Comparison of ENCODE assay signal across 13 cellular contexts in the genomic region with DNA sequence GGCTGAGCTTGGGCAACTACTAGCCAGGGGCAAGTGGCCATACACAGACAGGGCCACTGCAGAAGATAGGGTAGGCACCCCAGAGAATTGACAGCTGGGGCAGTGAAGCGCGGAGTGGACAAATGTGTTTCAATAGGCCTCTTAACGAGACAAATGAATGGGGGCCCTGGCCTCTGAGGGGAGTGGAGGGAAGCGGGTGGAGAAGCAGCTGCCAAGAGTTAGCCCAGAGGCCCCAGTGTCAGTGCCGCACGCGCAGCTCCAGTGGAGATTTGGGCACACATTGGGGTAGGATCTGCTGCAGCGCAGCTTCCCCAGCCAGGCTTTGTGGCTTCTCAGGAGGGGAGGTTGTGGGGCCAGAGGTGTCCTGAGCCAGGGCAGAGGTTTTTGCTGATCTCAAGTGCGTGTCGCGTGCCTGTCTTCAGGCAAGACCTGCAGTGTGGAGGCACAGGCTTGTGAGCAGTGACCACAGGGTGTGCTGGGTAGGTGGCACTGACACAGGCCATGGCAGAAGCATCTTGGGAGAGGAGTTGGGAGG. TPM values are rescaled to one million over a fixed set of nuclear protein-coding genes. Genes with fewer than 3 reads are reported as not detected.
DNase-seq lines count a peak whose midpoint lies in the region; TF ChIP-seq lines count a peak whose summit lies in the region.
"Had no signal": no experiment of that assay in that cellular context is flagged by ENCODE, and none has a peak within 500 bp of the region (broad histone marks: within the 10 kb centered on the region; RNA-seq: fewer than 3 reads in every experiment).

No MANE protein-coding gene starts in this region.

- DNase-seq in BE2C: peak; percentile 33
- DNase-seq in NCI-H69 (lab: John Stamatoyannopoulos, UW): peak; percentile 34
- peak; percentile 87 for DNase-seq in globus pallidus (ENCODE audit: low spot score)
- DNase-seq in ureter (ENCODE audit: low spot score): no peak
- no peak for DNase-seq in Kasumi-1 (lab: John Stamatoyannopoulos, UW)
- no peak for DNase-seq in iPS-NIHi11 (ENCODE audit: low spot score)
- DNase-seq in ovary: no peak
- DNase-seq: amniotic stem cell; effector memory CD8-positive, alpha-beta T cell; NCI-H446 treated with DMSO at 0.1 percent for 48 hours; SIG-M5 had no signal

- no peak for TF ChIP-seq EP300 in ovary (IDR thresholded peaks at IDR 0.05)

- no peaks in the 10 kb centered on the region for H3K36me3 ChIP-seq in BE2C
- no peaks in the 10 kb centered on the region for H3K36me3 ChIP-seq in parathyroid adenoma (ENCODE audit: control insufficient read depth, insufficient read depth, low read length)
- no peaks in the 10 kb centered on the region for H3K36me3 ChIP-seq in ovary

- peaks cover 12% of the 10 kb centered on the region for H3K79me2 ChIP-seq in parathyroid adenoma

- H3K9me3 ChIP-seq in BE2C (no peaks in the 10 kb centered on the region), parathyroid adenoma (ENCODE audit: control insufficient read depth, low read length) (no peaks in the 10 kb centered on the region), ovary (no peaks in the 10 kb centered on the region)

- no peak for TF ChIP-seq CTCF in BE2C (IDR thresholded peaks at IDR 0.05; ENCODE audit: low read depth, low read length)
- TF ChIP-seq CTCF in parathyroid adenoma (IDR thresholded peaks at IDR 0.05): no peak
- no peak for TF ChIP-seq CTCF in ovary (IDR thresholded peaks at IDR 0.05)

- H3K27ac ChIP-seq in parathyroid adenoma: peak overlapping the region; percentile 68
- no peak overlapping the region for H3K27ac ChIP-seq in ovary

- WGBS in ovary, 3 donors: 85 to 92% (median 86%) methylated on average over 11 of the region's 11 CpGs

- no peak for TF ChIP-seq POLR2A in ovary (IDR thresholded peaks at IDR 0.05)

- H3K4me3 ChIP-seq in BE2C (ENCODE audit: low read depth, low read length): no peak overlapping the region
- no peak overlapping the region for H3K4me3 ChIP-seq in parathyroid adenoma (ENCODE audit: low read depth, low read length)
- H3K4me3 ChIP-seq in ovary: no peak overlapping the region
- H3K4me3 ChIP-seq: K562 had no signal

- H3K9ac ChIP-seq in parathyroid adenoma: no peak overlapping the region

- H2AFZ ChIP-seq in parathyroid adenoma: no peak overlapping the region

- H3K4me2 ChIP-seq in parathyroid adenoma (ENCODE audit: low read length): no peak overlapping the region

- no peaks in the 10 kb centered on the region for H3K27me3 ChIP-seq in BE2C
- no peaks in the 10 kb centered on the region for H3K27me3 ChIP-seq in parathyroid adenoma (ENCODE audit: control insufficient read depth, insufficient read depth, low read length)
- H3K27me3 ChIP-seq in ovary: no peaks in the 10 kb centered on the region

- intact Hi-C loops in ovary (cut with DNase I): loop anchor here in 1 of 4 donors (2.0 kb wide), 1 partner anchor 53 kb away; no protein-coding TSS in a partner anchor

- H3K4me1 ChIP-seq in BE2C (peaks cover 9% of the 10 kb centered on the region), parathyroid adenoma (peaks cover 56% of the 10 kb centered on the region), ovary (ENCODE audit: insufficient read depth) (peaks cover 10% of the 10 kb centered on the region)

RNA-seq across cellular contexts. Expression of a gene that starts 16.9 kb away (rescaled TPM):
- polyA plus RNA-seq in BE2C (2012; ENCODE audit: insufficient read depth, insufficient read length, low read depth): 8.3 TPM
- total RNA-seq in ureter (405 TPM), ovary (100 to 1,000 TPM in 3 of 7 donors, 10 to 100 TPM in 4; 26.3 to 165 (median 95.5) TPM)
- 10 to 100 TPM; 24.4 to 35.4 TPM for polyA plus RNA-seq in ovary

Comparison
In these comparisons a context has a peak if more than half of its experiments do, and no peak if none do; other contexts are left out.
1. DNase-seq: peak in BE2C (single experiment), NCI-H69 (single experiment) and globus pallidus (single experiment); none in ureter (single experiment), Kasumi-1 (0 of 2), iPS-NIHi11 (single experiment) and ovary (0 of 5).